ENCODE assay signal across 8 cellular contexts in genomic region chr14:21092147-21093011, GRCh38. TPM values are rescaled to one million over a fixed set of nuclear protein-coding genes. Genes with fewer than 3 reads are reported as not detected.
DNase-seq lines count a peak whose midpoint lies in the region; ATAC-seq and TF ChIP-seq lines count a peak whose summit lies in the region.

No MANE protein-coding gene starts in this region.

- H3K27me3 ChIP-seq in IMR-90 (ENCODE audit: control insufficient read depth, insufficient read depth, low read length) (no peaks in the 10 kb centered on the region), iPS-15b (ENCODE audit: control insufficient read depth, insufficient read depth, low read length) (no peaks in the 10 kb centered on the region)

- H3K9me3 ChIP-seq in IMR-90 (ENCODE audit: control insufficient read depth, insufficient read depth, low read length) (no peaks in the 10 kb centered on the region), iPS-15b (ENCODE audit: control insufficient read depth, insufficient read depth, low read length) (no peaks in the 10 kb centered on the region)

- dilution Hi-C loops in IMR-90 (cut with HindIII; ENCODE audit: low sequenced_read_pairs, unreplicated experiment): no loop called here

- H4K91ac ChIP-seq in IMR-90 (ENCODE audit: insufficient read depth, low read depth, low read length): no peak overlapping the region

- no peak overlapping the region for H4K5ac ChIP-seq in IMR-90 (ENCODE audit: low read depth, low read length)

- peak overlapping the region in 1 of 2 experiments; percentile 2; a peak in 1 of 4 replicates for H4K8ac ChIP-seq in IMR-90 (ENCODE audit: low read depth in 2 of 2, low read length in 2 of 2)

- H2BK15ac ChIP-seq in IMR-90 (ENCODE audit: low read depth, low read length): no peak overlapping the region

- H2AK5ac ChIP-seq in IMR-90 (ENCODE audit: low read depth, low read length): peak overlapping the region; percentile 40; the same call in 1 of the 2 replicates

- H2BK120ac ChIP-seq in IMR-90 (ENCODE audit: low read depth, low read length): no peak overlapping the region

- peaks cover 2% of the 10 kb centered on the region for H4K20me1 ChIP-seq in IMR-90 (ENCODE audit: insufficient read depth, low read length)

- DNase-seq in ELF-1 (ENCODE audit: low read depth, low spot score) (peak; percentile 95), IMR-90 (peak; percentile 67), T1000 (lab: John Stamatoyannopoulos, UW) (peak; percentile 71), astrocyte of the hippocampus (ENCODE audit: low read depth, low spot score) (peak; percentile 91), NCI-H128 (lab: John Stamatoyannopoulos, UW; ENCODE audit: unreplicated experiment) (no peak)
- peak; percentile 83 to 96 (median 87) for DNase-seq in stimulated activated CD4-positive, alpha-beta T cell treated with anti-CD3 and anti-CD28 coated beads, Interleukin-12 subunit alpha, Interleukin-12 subunit beta, amount 100 ng/mL, for 48 hours (ENCODE audit: low read depth in 2 of 3, low spot score in 1 of 3)

- peak overlapping the region; percentile 92 for H2AK9ac ChIP-seq in IMR-90 (replicated peaks; ENCODE audit: low read depth, low read length, poor library complexity)

- no peak overlapping the region for H2BK20ac ChIP-seq in IMR-90 (ENCODE audit: low read depth, low read length)

- ATAC-seq in GM21526 (IDR thresholded peaks at IDR 0.05; ENCODE audit: low FRiP score, unreplicated experiment): peak; percentile 73
- peak; percentile 85 for ATAC-seq in IMR-90 (ENCODE audit: low read depth)

- H3K9ac ChIP-seq in IMR-90 (ENCODE audit: low read depth, low read length) (no peak overlapping the region), iPS-15b (ENCODE audit: low read depth, low read length) (no peak overlapping the region)

- TF ChIP-seq RAD21 in IMR-90 (IDR thresholded peaks at IDR 0.05; ENCODE audit: low read length): peak; percentile 100

- peak; percentile 100; the same call in 1 of the 2 replicates for TF ChIP-seq CTCF in IMR-90 (conservative IDR thresholded peaks at IDR 0.05; ENCODE audit: low read depth, low read length)

- peak overlapping the region; percentile 80 for H2AFZ ChIP-seq in IMR-90 (replicated peaks; ENCODE audit: low read length, poor library complexity)

- BruUV-seq in IMR-90 (replicated peaks; lab: Mats Ljungman, UMichigan): no TSS peak

- H3K18ac ChIP-seq in IMR-90 (ENCODE audit: low read depth, low read length): no peak overlapping the region

- no peak overlapping the region for H3K14ac ChIP-seq in IMR-90 (replicated peaks; ENCODE audit: low read depth, low read length)

- POLR2A ChIA-PET in IMR-90 (lab: Charles Lee; ENCODE audit: unreplicated experiment): interaction anchor here (1.3 kb wide), 1 partner anchor 21 kb away, joined by 3 read pairs; no protein-coding TSS in a partner anchor

- no peak overlapping the region for H2BK5ac ChIP-seq in IMR-90 (ENCODE audit: low read depth, low read length, poor library complexity, severe bottlenecking)

- in situ Hi-C loops in IMR-90 (cut with MboI; ENCODE audit: low sequenced_read_pairs): loop anchor here (25.0 kb wide), 2 partner anchors 630 to 755 kb away; partner anchors contain the start of genes APEX1, CCNB1IP1, OSGEP and PARP2

- H3K4me3 ChIP-seq in IMR-90 (ENCODE audit: insufficient read depth, low read depth, low read length) (no peak overlapping the region), iPS-15b (ENCODE audit: low read depth, low read length) (peak overlapping the region; percentile 50)

- H3K36me3 ChIP-seq in IMR-90 (ENCODE audit: control insufficient read depth, insufficient read depth, low read length) (peaks cover 25% of the 10 kb centered on the region), iPS-15b (ENCODE audit: control insufficient read depth, insufficient read depth, low read length) (peaks cover 33% of the 10 kb centered on the region)

- H3K9me1 ChIP-seq in IMR-90 (ENCODE audit: insufficient read depth, low read length): 0 out of 2 replicates have a peak, but pooled peaks cover 2% of the 10 kb centered on the region

- H3K4me2 ChIP-seq in IMR-90 (ENCODE audit: low read depth, low read length): no peak overlapping the region

- 0 out of 4 replicates have a peak, but pooled peaks cover 3 to 6% of the 10 kb centered on the region in 2 experiments for H3K79me1 ChIP-seq in IMR-90 (ENCODE audit: low read depth in 1 of 2, low read length in 2 of 2)

- TF ChIP-seq POLR2A in IMR-90 (IDR thresholded peaks at IDR 0.05; ENCODE audit: low read depth, low read length): peak; percentile 65; the same call in 1 of the 2 replicates

- 67% methylated on average over 32 of the region's 70 CpGs; no CpG with 5 or more reads in 1 of the 2 experiments for WGBS in IMR-90 (ENCODE audit: extremely low coverage in 2 of 2, insufficient read length in 1 of 2), 2 experiments

- no peak overlapping the region for H3K27ac ChIP-seq in IMR-90 (ENCODE audit: insufficient read depth, low read length)

- no peak overlapping the region for H3K56ac ChIP-seq in IMR-90 (ENCODE audit: extremely low read depth, insufficient read depth, low read length)

- H3K4me1 ChIP-seq in IMR-90 (ENCODE audit: control insufficient read depth, insufficient read depth, low read length) (peaks cover 5% of the 10 kb centered on the region), iPS-15b (ENCODE audit: control insufficient read depth, insufficient read depth, low read length) (peaks cover 38% of the 10 kb centered on the region)

- no peak overlapping the region for H3K23ac ChIP-seq in IMR-90 (ENCODE audit: low read depth, low read length)

- CTCF ChIA-PET in IMR-90 (lab: Yijun Ruan, JAX): interaction anchor here (0.6 to 2.9 kb wide), 15 partner anchors 9 to 106 kb away, joined by 3 to 22 read pairs (median 4); partner anchors contain the start of gene ARHGEF40

- intact Hi-C loops in IMR-90 (cut with micrococcal nuclease): loop anchor here (1.0 kb wide), 3 partner anchors 12 to 78 kb away; no protein-coding TSS in a partner anchor

- H3K4ac ChIP-seq in IMR-90 (ENCODE audit: low read depth, low read length): no peak overlapping the region

TF ChIP-seq in IMR-90, 13 proteins besides CTCF, POLR2A, EP300 and RAD21 (continues in another document):
- 0 out of 2 replicates have a peak, but pooled peaks have one; percentile 26 for TF ChIP-seq RFX5 (IDR thresholded peaks at IDR 0.05; ENCODE audit: low read depth, low read length)
- TF ChIP-seq MXI1 (IDR thresholded peaks at IDR 0.05; ENCODE audit: borderline replicate concordance, low read depth, low read length): peak; percentile 26; the same call in 1 of the 2 replicates
- TF ChIP-seq, protein P1, sequence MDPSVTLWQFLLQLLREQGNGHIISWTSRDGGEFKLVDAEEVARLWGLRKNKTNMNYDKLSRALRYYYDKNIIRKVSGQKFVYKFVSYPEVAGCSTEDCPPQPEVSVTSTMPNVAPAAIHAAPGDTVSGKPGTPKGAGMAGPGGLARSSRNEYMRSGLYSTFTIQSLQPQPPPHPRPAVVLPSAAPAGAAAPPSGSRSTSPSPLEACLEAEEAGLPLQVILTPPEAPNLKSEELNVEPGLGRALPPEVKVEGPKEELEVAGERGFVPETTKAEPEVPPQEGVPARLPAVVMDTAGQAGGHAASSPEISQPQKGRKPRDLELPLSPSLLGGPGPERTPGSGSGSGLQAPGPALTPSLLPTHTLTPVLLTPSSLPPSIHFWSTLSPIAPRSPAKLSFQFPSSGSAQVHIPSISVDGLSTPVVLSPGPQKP (IDR thresholded peaks at IDR 0.05; ENCODE audit: borderline replicate concordance, low read depth, low read length): no peak
- no peak for TF ChIP-seq CHD1 (IDR thresholded peaks at IDR 0.05; ENCODE audit: low read depth, low read length)
- peak; percentile 65 for TF ChIP-seq RCOR1 (IDR thresholded peaks at IDR 0.05; ENCODE audit: insufficient replicate concordance, low read length)
- no peak for TF ChIP-seq FOS (IDR thresholded peaks at IDR 0.05; ENCODE audit: low read depth, low read length)
- TF ChIP-seq, protein P2, sequence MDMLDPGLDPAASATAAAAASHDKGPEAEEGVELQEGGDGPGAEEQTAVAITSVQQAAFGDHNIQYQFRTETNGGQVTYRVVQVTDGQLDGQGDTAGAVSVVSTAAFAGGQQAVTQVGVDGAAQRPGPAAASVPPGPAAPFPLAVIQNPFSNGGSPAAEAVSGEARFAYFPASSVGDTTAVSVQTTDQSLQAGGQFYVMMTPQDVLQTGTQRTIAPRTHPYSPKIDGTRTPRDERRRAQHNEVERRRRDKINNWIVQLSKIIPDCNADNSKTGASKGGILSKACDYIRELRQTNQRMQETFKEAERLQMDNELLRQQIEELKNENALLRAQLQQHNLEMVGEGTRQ (IDR thresholded peaks at IDR 0.05; ENCODE audit: low read depth, low read length): peak; percentile 11; the same call in 1 of the 2 replicates
- TF ChIP-seq MAZ (IDR thresholded peaks at IDR 0.05; ENCODE audit: borderline replicate concordance, low read depth, low read length): peak; percentile 77
- peak; percentile 44; the same call in 1 of the 2 replicates for TF ChIP-seq BHLHE40 (IDR thresholded peaks at IDR 0.05; ENCODE audit: low read depth, low read length)
- TF ChIP-seq MAFK (IDR thresholded peaks at IDR 0.05; ENCODE audit: low read depth, low read length): peak; percentile 50; the same call in 1 of the 2 replicates
- TF ChIP-seq CEBPB (IDR thresholded peaks at IDR 0.05; ENCODE audit: low read depth, low read length): no peak
- TF ChIP-seq NFE2L2 (IDR thresholded peaks at IDR 0.05; ENCODE audit: low read depth, low read length): no peak

RNA-seq across cellular contexts. Expression of gene ZNF219, which starts 6.1 kb away (rescaled TPM):
- 0.83 and 0.90 TPM in 2 replicates for total RNA-seq in IMR-90 (2012; rRNA removed)
- 3.8 and 4.6 TPM in 2 replicates for polyA plus RNA-seq in IMR-90 (2012; rRNA removed)
- polyA plus RNA-seq in IMR-90 (2012; cell fraction: cytosol; rRNA removed): 2.6 and 6.7 TPM in 2 replicates
- polyA plus RNA-seq in IMR-90 (2012; cell fraction: nucleus; rRNA removed; ENCODE audit: low replicate concordance): 15.6 and 20.5 TPM in 2 replicates

RNA-seq across cellular contexts. Expression of gene TMEM253, which starts 8.5 kb away (rescaled TPM):
- not detected in 2 replicates for total RNA-seq in IMR-90 (2012; rRNA removed)
- polyA plus RNA-seq in IMR-90 (2012; rRNA removed): 0.07 TPM in 1 of 2 replicates, not detected in the other
- 0.06 TPM in 1 of 2 replicates, not detected in the other for polyA plus RNA-seq in IMR-90 (2012; cell fraction: cytosol; rRNA removed)
- 0.16 and 0.32 TPM in 2 replicates for polyA plus RNA-seq in IMR-90 (2012; cell fraction: nucleus; rRNA removed; ENCODE audit: low replicate concordance)

RNA-seq across cellular contexts. Expression of gene ARHGEF40, which starts 22.3 kb away (rescaled TPM):
- total RNA-seq in IMR-90 (2012; rRNA removed): 16.1 and 18.1 TPM in 2 replicates
- 58.4 and 62.8 TPM in 2 replicates for polyA plus RNA-seq in IMR-90 (2012; rRNA removed)
- 39.2 and 43.6 TPM in 2 replicates for polyA plus RNA-seq in IMR-90 (2012; cell fraction: cytosol; rRNA removed)
- 101 and 167 TPM in 2 replicates for polyA plus RNA-seq in IMR-90 (2012; cell fraction: nucleus; rRNA removed; ENCODE audit: low replicate concordance)

RNA-seq across cellular contexts. Expression of gene RNASE8, which starts 34.8 kb away (rescaled TPM):
- not detected in 2 replicates for total RNA-seq in IMR-90 (2012; rRNA removed)
- polyA plus RNA-seq in IMR-90 (2012; rRNA removed): not detected in 2 replicates
- polyA plus RNA-seq in IMR-90 (2012; cell fraction: cytosol; rRNA removed): not detected in 2 replicates
- polyA plus RNA-seq in IMR-90 (2012; cell fraction: nucleus; rRNA removed; ENCODE audit: low replicate concordance): not detected in 2 replicates

RNA-seq across cellular contexts. Expression of gene RNASE7, which starts 50.2 kb away (rescaled TPM):
- total RNA-seq in IMR-90 (2012; rRNA removed): not detected in 2 replicates
- polyA plus RNA-seq in IMR-90 (2012; rRNA removed): not detected in 2 replicates
- polyA plus RNA-seq in IMR-90 (2012; cell fraction: cytosol; rRNA removed): not detected in 2 replicates
- not detected in 2 replicates for polyA plus RNA-seq in IMR-90 (2012; cell fraction: nucleus; rRNA removed; ENCODE audit: low replicate concordance)
